Comparison of ENCODE assay signal across 1 cellular context in the genomic region with DNA sequence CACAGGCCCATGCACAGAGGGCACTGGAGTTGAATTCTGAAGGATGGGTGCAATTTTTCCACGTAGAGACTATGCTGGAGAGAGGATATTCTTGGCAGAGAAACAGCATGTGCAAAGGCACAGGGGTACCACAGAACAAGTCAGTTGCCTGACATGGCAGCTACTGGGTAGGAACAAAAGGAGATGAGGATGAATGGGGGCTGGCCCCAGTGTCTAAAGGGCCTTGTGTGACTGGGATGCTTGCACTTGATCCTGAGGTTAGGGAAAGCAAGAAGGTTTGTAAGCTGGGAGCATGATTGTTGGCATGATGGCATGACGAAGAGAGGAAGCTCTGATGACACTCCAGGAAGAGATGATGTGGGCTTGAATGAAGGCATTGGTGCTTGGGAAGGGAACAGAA.
TF ChIP-seq lines count a peak whose summit lies in the region.

No MANE protein-coding gene starts in this region.

TF ChIP-seq in GM23338, 12 proteins besides CTCF, POLR2A, EP300 and RAD21 (continued from another document):
- TF ChIP-seq, protein P1, sequence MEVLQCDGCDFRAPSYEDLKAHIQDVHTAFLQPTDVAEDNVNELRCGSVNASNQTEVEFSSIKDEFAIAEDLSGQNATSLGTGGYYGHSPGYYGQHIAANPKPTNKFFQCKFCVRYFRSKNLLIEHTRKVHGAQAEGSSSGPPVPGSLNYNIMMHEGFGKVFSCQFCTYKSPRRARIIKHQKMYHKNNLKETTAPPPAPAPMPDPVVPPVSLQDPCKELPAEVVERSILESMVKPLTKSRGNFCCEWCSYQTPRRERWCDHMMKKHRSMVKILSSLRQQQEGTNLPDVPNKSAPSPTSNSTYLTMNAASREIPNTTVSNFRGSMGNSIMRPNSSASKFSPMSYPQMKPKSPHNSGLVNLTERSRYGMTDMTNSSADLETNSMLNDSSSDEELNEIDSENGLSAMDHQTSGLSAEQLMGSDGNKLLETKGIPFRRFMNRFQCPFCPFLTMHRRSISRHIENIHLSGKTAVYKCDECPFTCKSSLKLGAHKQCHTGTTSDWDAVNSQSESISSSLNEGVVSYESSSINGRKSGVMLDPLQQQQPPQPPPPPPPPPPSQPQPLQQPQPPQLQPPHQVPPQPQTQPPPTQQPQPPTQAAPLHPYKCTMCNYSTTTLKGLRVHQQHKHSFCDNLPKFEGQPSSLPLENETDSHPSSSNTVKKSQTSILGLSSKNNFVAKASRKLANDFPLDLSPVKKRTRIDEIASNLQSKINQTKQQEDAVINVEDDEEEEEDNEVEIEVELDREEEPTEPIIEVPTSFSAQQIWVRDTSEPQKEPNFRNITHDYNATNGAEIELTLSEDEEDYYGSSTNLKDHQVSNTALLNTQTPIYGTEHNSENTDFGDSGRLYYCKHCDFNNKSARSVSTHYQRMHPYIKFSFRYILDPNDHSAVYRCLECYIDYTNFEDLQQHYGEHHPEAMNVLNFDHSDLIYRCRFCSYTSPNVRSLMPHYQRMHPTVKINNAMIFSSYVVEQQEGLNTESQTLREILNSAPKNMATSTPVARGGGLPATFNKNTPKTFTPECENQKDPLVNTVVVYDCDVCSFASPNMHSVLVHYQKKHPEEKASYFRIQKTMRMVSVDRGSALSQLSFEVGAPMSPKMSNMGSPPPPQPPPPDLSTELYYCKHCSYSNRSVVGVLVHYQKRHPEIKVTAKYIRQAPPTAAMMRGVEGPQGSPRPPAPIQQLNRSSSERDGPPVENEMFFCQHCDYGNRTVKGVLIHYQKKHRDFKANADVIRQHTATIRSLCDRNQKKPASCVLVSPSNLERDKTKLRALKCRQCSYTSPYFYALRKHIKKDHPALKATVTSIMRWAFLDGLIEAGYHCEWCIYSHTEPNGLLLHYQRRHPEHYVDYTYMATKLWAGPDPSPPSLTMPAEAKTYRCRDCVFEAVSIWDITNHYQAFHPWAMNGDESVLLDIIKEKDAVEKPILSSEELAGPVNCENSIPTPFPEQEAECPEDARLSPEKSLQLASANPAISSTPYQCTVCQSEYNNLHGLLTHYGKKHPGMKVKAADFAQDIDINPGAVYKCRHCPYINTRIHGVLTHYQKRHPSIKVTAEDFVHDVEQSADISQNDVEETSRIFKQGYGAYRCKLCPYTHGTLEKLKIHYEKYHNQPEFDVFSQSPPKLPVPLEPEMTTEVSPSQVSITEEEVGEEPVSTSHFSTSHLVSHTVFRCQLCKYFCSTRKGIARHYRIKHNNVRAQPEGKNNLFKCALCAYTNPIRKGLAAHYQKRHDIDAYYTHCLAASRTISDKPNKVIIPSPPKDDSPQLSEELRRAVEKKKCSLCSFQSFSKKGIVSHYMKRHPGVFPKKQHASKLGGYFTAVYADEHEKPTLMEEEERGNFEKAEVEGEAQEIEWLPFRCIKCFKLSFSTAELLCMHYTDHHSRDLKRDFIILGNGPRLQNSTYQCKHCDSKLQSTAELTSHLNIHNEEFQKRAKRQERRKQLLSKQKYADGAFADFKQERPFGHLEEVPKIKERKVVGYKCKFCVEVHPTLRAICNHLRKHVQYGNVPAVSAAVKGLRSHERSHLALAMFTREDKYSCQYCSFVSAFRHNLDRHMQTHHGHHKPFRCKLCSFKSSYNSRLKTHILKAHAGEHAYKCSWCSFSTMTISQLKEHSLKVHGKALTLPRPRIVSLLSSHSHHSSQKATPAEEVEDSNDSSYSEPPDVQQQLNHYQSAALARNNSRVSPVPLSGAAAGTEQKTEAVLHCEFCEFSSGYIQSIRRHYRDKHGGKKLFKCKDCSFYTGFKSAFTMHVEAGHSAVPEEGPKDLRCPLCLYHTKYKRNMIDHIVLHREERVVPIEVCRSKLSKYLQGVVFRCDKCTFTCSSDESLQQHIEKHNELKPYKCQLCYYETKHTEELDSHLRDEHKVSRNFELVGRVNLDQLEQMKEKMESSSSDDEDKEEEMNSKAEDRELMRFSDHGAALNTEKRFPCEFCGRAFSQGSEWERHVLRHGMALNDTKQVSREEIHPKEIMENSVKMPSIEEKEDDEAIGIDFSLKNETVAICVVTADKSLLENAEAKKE (CRISPR knock-in tag; IDR thresholded peaks at IDR 0.05) = no peak
- no peak for TF ChIP-seq EZH2phosphoT487 (IDR thresholded peaks at IDR 0.05; ENCODE audit: unreplicated experiment)
TF ChIP-seq in GM23338: peak in this region for 0.
